ENCODE assay signal across 8 cellular contexts in genomic region chr5:44707721-44708120, GRCh38.
"Had no signal": no experiment of that assay in that cellular context is flagged by ENCODE, and none has a peak within 500 bp of the region (broad histone marks: within the 10 kb centered on the region; RNA-seq: fewer than 3 reads in every experiment).

No MANE protein-coding gene starts in this region.

- DNase-seq: GM23248, GOT3, H7, H9, HCEC 1CT, HFFc6 had no signal

- ATAC-seq: GM23338, HCT116 had no signal
